1 cellular context compared by ENCODE assay signal in the genomic region with DNA sequence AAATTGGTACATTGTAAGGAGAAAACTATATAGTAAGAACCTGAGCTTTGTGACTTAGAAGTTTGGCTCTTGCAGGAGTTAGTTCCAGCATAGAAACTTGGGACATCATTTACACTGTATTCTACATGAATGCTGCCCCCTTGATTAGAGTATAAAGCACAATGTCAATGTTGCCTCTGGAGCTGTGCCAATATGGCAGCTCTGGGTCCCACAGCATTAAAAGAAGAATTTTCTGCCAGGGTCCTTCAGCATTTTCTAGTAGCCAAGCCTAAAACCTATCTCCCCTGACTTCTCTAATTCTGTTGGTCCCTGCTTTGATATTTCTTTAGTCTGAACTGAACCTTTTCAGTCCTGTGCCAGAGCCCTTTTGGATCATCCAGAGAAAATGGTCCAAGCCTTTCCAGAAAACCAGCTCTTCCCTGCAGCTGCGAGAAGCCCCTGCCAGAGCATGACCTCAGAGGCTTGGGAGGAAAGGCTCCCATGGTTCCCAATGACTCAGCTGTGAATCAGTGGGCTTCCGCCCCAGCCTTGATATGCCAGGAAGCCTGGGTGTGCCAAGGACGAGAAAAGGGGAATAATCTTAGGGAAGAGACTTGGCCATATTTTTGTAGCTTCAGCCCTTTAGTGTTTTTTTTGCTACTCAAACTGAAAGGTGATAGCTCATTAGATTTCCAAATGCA.
TF ChIP-seq lines count a peak whose summit lies in the region.

No MANE protein-coding gene starts in this region.

TF ChIP-seq in HEK293, 187 proteins besides CTCF, POLR2A, EP300 and RAD21 (continued from another document):
- no peak for TF ChIP-seq ZNF658 (tag by site-specific recombination; IDR thresholded peaks at IDR 0.05)
- TF ChIP-seq, protein P1, sequence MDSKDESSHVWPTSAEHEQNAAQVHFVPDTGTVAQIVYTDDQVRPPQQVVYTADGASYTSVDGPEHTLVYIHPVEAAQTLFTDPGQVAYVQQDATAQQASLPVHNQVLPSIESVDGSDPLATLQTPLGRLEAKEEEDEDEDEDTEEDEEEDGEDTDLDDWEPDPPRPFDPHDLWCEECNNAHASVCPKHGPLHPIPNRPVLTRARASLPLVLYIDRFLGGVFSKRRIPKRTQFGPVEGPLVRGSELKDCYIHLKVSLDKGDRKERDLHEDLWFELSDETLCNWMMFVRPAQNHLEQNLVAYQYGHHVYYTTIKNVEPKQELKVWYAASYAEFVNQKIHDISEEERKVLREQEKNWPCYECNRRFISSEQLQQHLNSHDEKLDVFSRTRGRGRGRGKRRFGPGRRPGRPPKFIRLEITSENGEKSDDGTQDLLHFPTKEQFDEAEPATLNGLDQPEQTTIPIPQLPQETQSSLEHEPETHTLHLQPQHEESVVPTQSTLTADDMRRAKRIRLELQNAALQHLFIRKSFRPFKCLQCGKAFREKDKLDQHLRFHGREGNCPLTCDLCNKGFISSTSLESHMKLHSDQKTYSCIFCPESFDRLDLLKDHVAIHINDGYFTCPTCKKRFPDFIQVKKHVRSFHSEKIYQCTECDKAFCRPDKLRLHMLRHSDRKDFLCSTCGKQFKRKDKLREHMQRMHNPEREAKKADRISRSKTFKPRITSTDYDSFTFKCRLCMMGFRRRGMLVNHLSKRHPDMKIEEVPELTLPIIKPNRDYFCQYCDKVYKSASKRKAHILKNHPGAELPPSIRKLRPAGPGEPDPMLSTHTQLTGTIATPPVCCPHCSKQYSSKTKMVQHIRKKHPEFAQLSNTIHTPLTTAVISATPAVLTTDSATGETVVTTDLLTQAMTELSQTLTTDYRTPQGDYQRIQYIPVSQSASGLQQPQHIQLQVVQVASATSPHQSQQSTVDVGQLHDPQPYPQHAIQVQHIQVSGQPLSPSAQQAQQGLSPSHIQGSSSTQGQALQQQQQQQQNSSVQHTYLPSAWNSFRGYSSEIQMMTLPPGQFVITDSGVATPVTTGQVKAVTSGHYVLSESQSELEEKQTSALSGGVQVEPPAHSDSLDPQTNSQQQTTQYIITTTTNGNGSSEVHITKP (tag by site-specific recombination; IDR thresholded peaks at IDR 0.05) = 0 out of 2 replicates have a peak, but pooled peaks have one; percentile 26
- TF ChIP-seq ZNF768 (tag by site-specific recombination; IDR thresholded peaks at IDR 0.05) = no peak
- TF ChIP-seq, protein P2, sequence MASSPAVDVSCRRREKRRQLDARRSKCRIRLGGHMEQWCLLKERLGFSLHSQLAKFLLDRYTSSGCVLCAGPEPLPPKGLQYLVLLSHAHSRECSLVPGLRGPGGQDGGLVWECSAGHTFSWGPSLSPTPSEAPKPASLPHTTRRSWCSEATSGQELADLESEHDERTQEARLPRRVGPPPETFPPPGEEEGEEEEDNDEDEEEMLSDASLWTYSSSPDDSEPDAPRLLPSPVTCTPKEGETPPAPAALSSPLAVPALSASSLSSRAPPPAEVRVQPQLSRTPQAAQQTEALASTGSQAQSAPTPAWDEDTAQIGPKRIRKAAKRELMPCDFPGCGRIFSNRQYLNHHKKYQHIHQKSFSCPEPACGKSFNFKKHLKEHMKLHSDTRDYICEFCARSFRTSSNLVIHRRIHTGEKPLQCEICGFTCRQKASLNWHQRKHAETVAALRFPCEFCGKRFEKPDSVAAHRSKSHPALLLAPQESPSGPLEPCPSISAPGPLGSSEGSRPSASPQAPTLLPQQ (tag by site-specific recombination; IDR thresholded peaks at IDR 0.05) = peak; percentile 91
- TF ChIP-seq, protein P3, sequence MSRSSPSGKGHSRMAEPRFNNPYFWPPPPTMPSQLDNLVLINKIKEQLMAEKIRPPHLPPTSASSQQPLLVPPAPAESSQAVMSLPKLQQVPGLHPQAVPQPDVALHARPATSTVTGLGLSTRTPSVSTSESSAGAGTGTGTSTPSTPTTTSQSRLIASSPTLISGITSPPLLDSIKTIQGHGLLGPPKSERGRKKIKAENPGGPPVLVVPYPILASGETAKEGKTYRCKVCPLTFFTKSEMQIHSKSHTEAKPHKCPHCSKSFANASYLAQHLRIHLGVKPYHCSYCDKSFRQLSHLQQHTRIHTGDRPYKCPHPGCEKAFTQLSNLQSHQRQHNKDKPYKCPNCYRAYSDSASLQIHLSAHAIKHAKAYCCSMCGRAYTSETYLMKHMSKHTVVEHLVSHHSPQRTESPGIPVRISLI (tag by site-specific recombination; IDR thresholded peaks at IDR 0.05) = no peak
